In genomic region chr14:35403085-35403396, GRCh38 we compare ENCODE assay signal across 1 cellular context.
TF ChIP-seq lines count a peak whose summit lies in the region.

No MANE protein-coding gene starts in this region.

TF ChIP-seq in HepG2, 621 proteins besides CTCF, POLR2A, EP300 and RAD21 (continued from another document and continues in another):
- TF ChIP-seq GMEB1 (CRISPR knock-in tag; IDR thresholded peaks at IDR 0.05; ENCODE audit: borderline replicate concordance): no peak
- TF ChIP-seq ATAD3A (CRISPR knock-in tag; IDR thresholded peaks at IDR 0.05): no peak
- no peak for TF ChIP-seq ATF7 (IDR thresholded peaks at IDR 0.05)
- TF ChIP-seq ATF7 (CRISPR knock-in tag; IDR thresholded peaks at IDR 0.05): no peak
- TF ChIP-seq ZNF331 (CRISPR knock-in tag; IDR thresholded peaks at IDR 0.05): 0 out of 2 replicates have a peak, but pooled peaks have one; percentile 7
- no peak for TF ChIP-seq ZNF691 (CRISPR knock-in tag; IDR thresholded peaks at IDR 0.05; ENCODE audit: borderline replicate concordance, low read depth)
- TF ChIP-seq ZSCAN31 (CRISPR knock-in tag; IDR thresholded peaks at IDR 0.05; ENCODE audit: low read depth): no peak
- no peak for TF ChIP-seq ZNF674 (CRISPR knock-in tag; IDR thresholded peaks at IDR 0.05; ENCODE audit: low read depth)
- no peak for TF ChIP-seq SKI (IDR thresholded peaks at IDR 0.05; ENCODE audit: partially characterized antibody)
- no peak for TF ChIP-seq MEF2D (CRISPR knock-in tag; IDR thresholded peaks at IDR 0.05)
- TF ChIP-seq ZNF777 (CRISPR knock-in tag; IDR thresholded peaks at IDR 0.05): no peak
- TF ChIP-seq ZFP36L2 (CRISPR knock-in tag; IDR thresholded peaks at IDR 0.05): no peak
- no peak for TF ChIP-seq HOXA7 (CRISPR knock-in tag; IDR thresholded peaks at IDR 0.05)
- TF ChIP-seq ZNF367 (CRISPR knock-in tag; IDR thresholded peaks at IDR 0.05; ENCODE audit: borderline replicate concordance): no peak
- TF ChIP-seq DNMT3B (CRISPR knock-in tag; conservative IDR thresholded peaks at IDR 0.05): no peak
- peak; percentile 89; the same call in 1 of the 2 replicates for TF ChIP-seq HES4 (CRISPR knock-in tag; IDR thresholded peaks at IDR 0.05; ENCODE audit: borderline replicate concordance)
- TF ChIP-seq, protein P1, sequence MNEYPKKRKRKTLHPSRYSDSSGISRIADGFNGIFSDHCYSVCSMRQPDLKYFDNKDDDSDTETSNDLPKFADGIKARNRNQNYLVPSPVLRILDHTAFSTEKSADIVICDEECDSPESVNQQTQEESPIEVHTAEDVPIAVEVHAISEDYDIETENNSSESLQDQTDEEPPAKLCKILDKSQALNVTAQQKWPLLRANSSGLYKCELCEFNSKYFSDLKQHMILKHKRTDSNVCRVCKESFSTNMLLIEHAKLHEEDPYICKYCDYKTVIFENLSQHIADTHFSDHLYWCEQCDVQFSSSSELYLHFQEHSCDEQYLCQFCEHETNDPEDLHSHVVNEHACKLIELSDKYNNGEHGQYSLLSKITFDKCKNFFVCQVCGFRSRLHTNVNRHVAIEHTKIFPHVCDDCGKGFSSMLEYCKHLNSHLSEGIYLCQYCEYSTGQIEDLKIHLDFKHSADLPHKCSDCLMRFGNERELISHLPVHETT (CRISPR knock-in tag; conservative IDR thresholded peaks at IDR 0.05): no peak
- TF ChIP-seq TMF1 (CRISPR knock-in tag; IDR thresholded peaks at IDR 0.05; ENCODE audit: low read depth): no peak
- TF ChIP-seq ZFP91 (CRISPR knock-in tag; IDR thresholded peaks at IDR 0.05; ENCODE audit: borderline replicate concordance): 0 out of 2 replicates have a peak, but pooled peaks have one; percentile 21
- no peak for TF ChIP-seq THYN1 (CRISPR knock-in tag; IDR thresholded peaks at IDR 0.05; ENCODE audit: borderline replicate concordance, low read depth)
- TF ChIP-seq, protein P2, sequence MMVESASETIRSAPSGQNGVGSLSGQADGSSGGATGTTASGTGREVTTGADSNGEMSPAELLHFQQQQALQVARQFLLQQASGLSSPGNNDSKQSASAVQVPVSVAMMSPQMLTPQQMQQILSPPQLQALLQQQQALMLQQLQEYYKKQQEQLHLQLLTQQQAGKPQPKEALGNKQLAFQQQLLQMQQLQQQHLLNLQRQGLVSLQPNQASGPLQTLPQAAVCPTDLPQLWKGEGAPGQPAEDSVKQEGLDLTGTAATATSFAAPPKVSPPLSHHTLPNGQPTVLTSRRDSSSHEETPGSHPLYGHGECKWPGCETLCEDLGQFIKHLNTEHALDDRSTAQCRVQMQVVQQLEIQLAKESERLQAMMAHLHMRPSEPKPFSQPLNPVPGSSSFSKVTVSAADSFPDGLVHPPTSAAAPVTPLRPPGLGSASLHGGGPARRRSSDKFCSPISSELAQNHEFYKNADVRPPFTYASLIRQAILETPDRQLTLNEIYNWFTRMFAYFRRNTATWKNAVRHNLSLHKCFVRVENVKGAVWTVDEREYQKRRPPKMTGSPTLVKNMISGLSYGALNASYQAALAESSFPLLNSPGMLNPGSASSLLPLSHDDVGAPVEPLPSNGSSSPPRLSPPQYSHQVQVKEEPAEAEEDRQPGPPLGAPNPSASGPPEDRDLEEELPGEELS (CRISPR knock-in tag; IDR thresholded peaks at IDR 0.05): no peak
- TF ChIP-seq CSRNP2 (CRISPR knock-in tag; conservative IDR thresholded peaks at IDR 0.05; ENCODE audit: low read depth): no peak
- no peak for TF ChIP-seq ZNF619 (CRISPR knock-in tag; IDR thresholded peaks at IDR 0.05)
- TF ChIP-seq IRF2 (CRISPR knock-in tag; IDR thresholded peaks at IDR 0.05): 0 out of 2 replicates have a peak, but pooled peaks have one; percentile 42
- peak; percentile 3; the same call in 1 of the 2 replicates for TF ChIP-seq ELF1 (CRISPR knock-in tag; IDR thresholded peaks at IDR 0.05)
- TF ChIP-seq, protein P3, sequence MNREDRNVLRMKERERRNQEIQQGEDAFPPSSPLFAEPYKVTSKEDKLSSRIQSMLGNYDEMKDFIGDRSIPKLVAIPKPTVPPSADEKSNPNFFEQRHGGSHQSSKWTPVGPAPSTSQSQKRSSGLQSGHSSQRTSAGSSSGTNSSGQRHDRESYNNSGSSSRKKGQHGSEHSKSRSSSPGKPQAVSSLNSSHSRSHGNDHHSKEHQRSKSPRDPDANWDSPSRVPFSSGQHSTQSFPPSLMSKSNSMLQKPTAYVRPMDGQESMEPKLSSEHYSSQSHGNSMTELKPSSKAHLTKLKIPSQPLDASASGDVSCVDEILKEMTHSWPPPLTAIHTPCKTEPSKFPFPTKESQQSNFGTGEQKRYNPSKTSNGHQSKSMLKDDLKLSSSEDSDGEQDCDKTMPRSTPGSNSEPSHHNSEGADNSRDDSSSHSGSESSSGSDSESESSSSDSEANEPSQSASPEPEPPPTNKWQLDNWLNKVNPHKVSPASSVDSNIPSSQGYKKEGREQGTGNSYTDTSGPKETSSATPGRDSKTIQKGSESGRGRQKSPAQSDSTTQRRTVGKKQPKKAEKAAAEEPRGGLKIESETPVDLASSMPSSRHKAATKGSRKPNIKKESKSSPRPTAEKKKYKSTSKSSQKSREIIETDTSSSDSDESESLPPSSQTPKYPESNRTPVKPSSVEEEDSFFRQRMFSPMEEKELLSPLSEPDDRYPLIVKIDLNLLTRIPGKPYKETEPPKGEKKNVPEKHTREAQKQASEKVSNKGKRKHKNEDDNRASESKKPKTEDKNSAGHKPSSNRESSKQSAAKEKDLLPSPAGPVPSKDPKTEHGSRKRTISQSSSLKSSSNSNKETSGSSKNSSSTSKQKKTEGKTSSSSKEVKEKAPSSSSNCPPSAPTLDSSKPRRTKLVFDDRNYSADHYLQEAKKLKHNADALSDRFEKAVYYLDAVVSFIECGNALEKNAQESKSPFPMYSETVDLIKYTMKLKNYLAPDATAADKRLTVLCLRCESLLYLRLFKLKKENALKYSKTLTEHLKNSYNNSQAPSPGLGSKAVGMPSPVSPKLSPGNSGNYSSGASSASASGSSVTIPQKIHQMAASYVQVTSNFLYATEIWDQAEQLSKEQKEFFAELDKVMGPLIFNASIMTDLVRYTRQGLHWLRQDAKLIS (CRISPR knock-in tag; IDR thresholded peaks at IDR 0.05): no peak
- TF ChIP-seq ZNF12 (CRISPR knock-in tag; IDR thresholded peaks at IDR 0.05): no peak
- TF ChIP-seq NBN (conservative IDR thresholded peaks at IDR 0.05): no peak
- no peak for TF ChIP-seq ZBTB49 (CRISPR knock-in tag; IDR thresholded peaks at IDR 0.05; ENCODE audit: borderline replicate concordance)
- TF ChIP-seq SRSF4 (IDR thresholded peaks at IDR 0.05; ENCODE audit: low read depth, low read length, poor library complexity, severe bottlenecking): no peak
- no peak for TF ChIP-seq CEBPZ (IDR thresholded peaks at IDR 0.05; ENCODE audit: low read length)
- no peak for TF ChIP-seq THAP7 (CRISPR knock-in tag; IDR thresholded peaks at IDR 0.05)
- TF ChIP-seq ZNF136 (CRISPR knock-in tag; IDR thresholded peaks at IDR 0.05; ENCODE audit: low read depth): no peak
- no peak for TF ChIP-seq HNRNPH1 (optimal IDR thresholded peaks at IDR 0.05; ENCODE audit: low read depth, low read length)
- TF ChIP-seq NFIB (CRISPR knock-in tag; IDR thresholded peaks at IDR 0.05; ENCODE audit: borderline replicate concordance): no peak; the same call in 1 of the 2 replicates
- TF ChIP-seq NCOA1 (CRISPR knock-in tag; IDR thresholded peaks at IDR 0.05): no peak
- TF ChIP-seq ZNF3 (CRISPR knock-in tag; IDR thresholded peaks at IDR 0.05): no peak
- TF ChIP-seq ZNF496 (CRISPR knock-in tag; IDR thresholded peaks at IDR 0.05; ENCODE audit: insufficient replicate concordance): no peak
- 0 out of 2 replicates have a peak, but pooled peaks have one; percentile 1 for TF ChIP-seq TOPORS (CRISPR knock-in tag; IDR thresholded peaks at IDR 0.05)
- TF ChIP-seq TAF1 (CRISPR knock-in tag; IDR thresholded peaks at IDR 0.05): no peak
- TF ChIP-seq ZNF660 (CRISPR knock-in tag; IDR thresholded peaks at IDR 0.05; ENCODE audit: borderline replicate concordance, low read depth): no peak
- no peak for TF ChIP-seq ZNF446 (CRISPR knock-in tag; IDR thresholded peaks at IDR 0.05)
- no peak for TF ChIP-seq PHF8 (CRISPR knock-in tag; IDR thresholded peaks at IDR 0.05)
- no peak for TF ChIP-seq ASH2L (IDR thresholded peaks at IDR 0.05; ENCODE audit: insufficient read length, low read depth, low read length)
- TF ChIP-seq SMARCE1 (IDR thresholded peaks at IDR 0.05; ENCODE audit: borderline replicate concordance): no peak
- TF ChIP-seq ZNF747 (CRISPR knock-in tag; IDR thresholded peaks at IDR 0.05; ENCODE audit: borderline replicate concordance): no peak
- no peak for TF ChIP-seq ZSCAN21 (CRISPR knock-in tag; IDR thresholded peaks at IDR 0.05; ENCODE audit: borderline replicate concordance)
